26 cellular contexts compared by ENCODE assay signal in the genomic region with DNA sequence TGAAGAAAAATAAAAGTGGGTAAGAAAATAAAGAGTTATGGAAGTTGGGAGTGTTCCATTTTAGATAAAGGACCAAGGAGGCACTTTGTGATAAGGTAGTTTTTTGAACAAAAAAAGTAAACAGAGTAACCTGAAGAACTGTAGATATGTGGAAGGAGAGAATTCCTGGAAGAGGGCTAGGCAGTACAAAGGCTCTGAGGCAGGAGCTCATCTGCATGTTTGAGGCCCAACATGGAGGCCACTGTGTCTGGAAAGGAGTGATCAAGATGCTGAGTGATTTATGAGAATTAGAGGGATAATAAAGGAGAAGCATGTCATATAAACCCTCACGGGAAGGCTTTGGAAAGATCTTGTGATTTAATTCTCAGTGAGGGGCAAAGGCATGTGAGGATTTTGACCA.
"Had no signal": no experiment of that assay in that cellular context is flagged by ENCODE, and none has a peak within 500 bp of the region (broad histone marks: within the 10 kb centered on the region; RNA-seq: fewer than 3 reads in every experiment).

No MANE protein-coding gene starts in this region.

- H3K36me3 ChIP-seq: esophagus squamous epithelium, gastrocnemius medialis, heart right ventricle, left lung, lower lobe of right lung had no signal

- H3K9me3 ChIP-seq: esophagus squamous epithelium, gastrocnemius medialis, left lung, lower lobe of right lung, mucosa of descending colon had no signal

- H3K4me3 ChIP-seq: coronary artery, dorsolateral prefrontal cortex, esophagus squamous epithelium, gastrocnemius medialis, heart right ventricle, left lung, lower lobe of right lung, mucosa of descending colon had no signal

- H3K4me3 Mint-ChIP-seq: mesothelial cell of epicardium, naive B cell had no signal

- H3K36me3 Mint-ChIP-seq: mesothelial cell of epicardium, naive B cell had no signal

- H3K27ac ChIP-seq: coronary artery, dorsolateral prefrontal cortex, esophagus squamous epithelium, gastrocnemius medialis, heart right ventricle, left lung, lower lobe of right lung had no signal

- H3K27me3 Mint-ChIP-seq: naive B cell had no signal

- ATAC-seq: esophagus mucosa, gastrocnemius medialis, heart right ventricle, left cardiac atrium, left lung, left ventricle myocardium superior, lower lobe of right lung, mucosa of descending colon had no signal

- H3K27ac Mint-ChIP-seq: mesothelial cell of epicardium, naive B cell had no signal

- H3K4me1 Mint-ChIP-seq: naive B cell had no signal

- H3K27me3 ChIP-seq: dorsolateral prefrontal cortex, esophagus squamous epithelium, gastrocnemius medialis, heart right ventricle, left lung had no signal

- FAIRE-seq: colon, endothelial cell of umbilical vein, islet of Langerhans, keratinocyte had no signal

- DNase-seq: dermis blood vessel endothelial cell; dorsolateral prefrontal cortex; effector CD4-positive, alpha-beta T cell; effector memory CD4-positive, alpha-beta T cell; esophagus squamous epithelium; foreskin fibroblast; foreskin melanocyte; gastrocnemius medialis; glutamatergic neuron; head of caudate nucleus; heart right ventricle; hippocampal formation; left cardiac atrium; left lung; left ventricle myocardium superior; lower lobe of right lung; mesenchymal stem cell; mucosa of descending colon; naive B cell had no signal

- H3K4me1 ChIP-seq: esophagus squamous epithelium, gastrocnemius medialis, left lung, lower lobe of right lung had no signal
